In the genomic region with DNA sequence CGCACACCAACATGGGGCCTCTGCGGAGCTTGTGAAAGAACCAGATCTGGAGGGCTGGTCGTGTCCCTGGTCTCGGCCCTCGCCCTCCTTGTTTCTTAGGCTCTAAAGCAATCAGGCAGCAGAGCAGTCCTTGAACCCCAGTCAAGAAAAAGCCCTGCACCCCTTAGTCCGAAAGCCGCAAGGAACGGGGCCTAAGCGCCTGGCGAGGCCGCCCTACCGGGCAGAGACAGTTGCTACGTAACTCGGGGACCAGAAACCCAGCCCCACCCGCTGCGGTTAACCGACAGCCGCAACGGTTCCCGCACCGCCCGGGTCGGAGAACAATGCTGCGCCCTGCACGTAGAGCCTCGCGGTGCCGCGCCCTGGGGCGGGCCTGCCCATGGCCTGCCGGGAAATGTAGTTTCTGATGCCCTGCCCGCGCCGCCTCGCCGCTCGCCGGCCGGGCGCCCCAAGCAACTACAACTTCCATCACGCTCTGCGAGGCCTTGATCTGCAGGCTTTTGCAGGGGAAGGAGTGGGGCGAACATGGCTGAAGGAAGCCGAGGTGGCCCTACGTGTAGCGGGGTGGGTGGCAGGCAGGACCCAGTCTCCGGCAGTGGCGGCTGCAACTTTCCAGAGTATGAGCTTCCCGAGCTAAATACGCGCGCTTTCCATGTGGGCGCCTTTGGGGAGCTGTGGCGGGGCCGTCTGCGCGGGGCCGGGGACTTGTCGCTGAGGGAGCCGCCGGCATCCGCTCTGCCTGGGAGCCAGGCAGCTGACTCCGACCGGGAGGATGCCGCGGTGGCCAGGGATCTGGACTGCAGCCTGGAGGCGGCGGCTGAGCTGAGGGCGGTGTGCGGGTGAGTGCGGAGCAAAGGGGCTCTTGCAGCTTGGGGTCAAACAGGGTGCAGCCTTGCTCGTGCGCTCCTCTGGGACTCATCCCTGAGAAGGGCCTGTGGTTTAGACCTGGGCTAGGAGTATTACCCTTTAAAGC, we compare ENCODE assay signal across 1 cellular context.
TF ChIP-seq lines count a peak whose summit lies in the region.

TSS of gene SNAPC3 (plus strand) at position 522 of the 973 bp plus-strand sequence. CDS start at position 526, 4 bp downstream.

TF ChIP-seq in HCT116, 20 proteins besides CTCF, POLR2A, EP300 and RAD21 (continued from another document):
- peak; percentile 91 for TF ChIP-seq ZBTB33 (IDR thresholded peaks at IDR 0.05; ENCODE audit: extremely low read depth, insufficient replicate concordance, low read length)
- no peak for TF ChIP-seq ZNF274 (IDR thresholded peaks at IDR 0.05; ENCODE audit: low read depth, low read length)
